ENCODE assay signal across 18 cellular contexts in the genomic region with DNA sequence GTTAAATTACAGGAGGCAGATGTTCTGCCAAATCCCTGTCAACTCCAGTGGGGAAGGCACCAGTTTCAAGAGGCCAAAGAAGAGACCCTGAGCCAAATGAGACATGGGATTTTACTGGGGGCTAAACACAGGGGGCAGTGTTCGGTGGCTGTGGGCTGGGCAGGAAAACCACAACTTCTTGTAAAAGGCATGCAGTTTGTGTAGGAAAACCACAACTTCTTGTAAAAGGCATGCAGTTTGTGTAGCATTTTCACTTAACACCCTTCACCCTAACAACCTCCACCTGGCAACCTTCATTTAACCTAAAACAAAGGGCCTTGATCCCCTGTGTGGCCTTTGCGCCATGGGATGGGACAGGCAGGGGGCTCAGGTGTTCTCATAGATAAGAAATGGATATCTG.
"Had no signal": no experiment of that assay in that cellular context is flagged by ENCODE, and none has a peak within 500 bp of the region (broad histone marks: within the 10 kb centered on the region; RNA-seq: fewer than 3 reads in every experiment).

No MANE protein-coding gene starts in this region.

- H3K27me3 ChIP-seq: heart left ventricle, right lobe of liver, testis, transverse colon had no signal

- DNase-seq: erythroblast; foreskin melanocyte; heart left ventricle; hippocampal formation; left colon; naive thymus-derived CD4-positive, alpha-beta T cell; psoas muscle; retina; right lobe of liver; stimulated activated CD4-positive, alpha-beta T cell treated with anti-CD3 and anti-CD28 coated beads, Interleukin-15, amount 100 ng/mL, for 24 hours; stimulated activated CD4-positive, alpha-beta T cell treated with anti-CD3 and anti-CD28 coated beads, Interleukin-1b, Interleukin-23, amount 100 ng/mL, for 48 hours; stimulated activated CD4-positive, alpha-beta T cell treated with anti-CD3 and anti-CD28 coated beads, Interleukin-4, amount 100 ng/mL, for 4 hours; stimulated activated naive B cell treated with anti-CD40 and anti-IgM and Interleukin-4, amounts not matched to agents 10 μg/mL and 1 μg/mL and 100 μg/mL, for 72 hours; stimulated activated naive CD8-positive, alpha-beta T cell treated with anti-CD3 and anti-CD28 coated beads, Interleukin-15, amount 100 ng/mL, for 72 hours; testis; transverse colon had no signal

- H3K9me3 Mint-ChIP-seq: dendritic cell treated with granulocyte-macrophage colony-stimulating factor and Interleukin-4, amounts not matched to agents 40 ng/mL and 50 ng/mL, for 4 days; naive thymus-derived CD4-positive, alpha-beta T cell; stimulated activated naive B cell treated with anti-CD40 and anti-IgM and Interleukin-4, amounts not matched to agents 10 μg/mL and 1 μg/mL and 100 μg/mL, for 72 hours; stimulated activated naive CD8-positive, alpha-beta T cell treated with anti-CD3 and anti-CD28 coated beads, Interleukin-15, amount 100 ng/mL, for 72 hours had no signal

- H3K4me3 Mint-ChIP-seq: dendritic cell treated with granulocyte-macrophage colony-stimulating factor and Interleukin-4, amounts not matched to agents 40 ng/mL and 50 ng/mL, for 4 days; stimulated activated naive B cell treated with anti-CD40 and anti-IgM and Interleukin-4, amounts not matched to agents 10 μg/mL and 1 μg/mL and 100 μg/mL, for 72 hours; stimulated activated naive CD8-positive, alpha-beta T cell treated with anti-CD3 and anti-CD28 coated beads, Interleukin-15, amount 100 ng/mL, for 72 hours had no signal

- H3K36me3 Mint-ChIP-seq: stimulated activated naive B cell treated with anti-CD40 and anti-IgM and Interleukin-4, amounts not matched to agents 10 μg/mL and 1 μg/mL and 100 μg/mL, for 72 hours had no signal

- H3K4me1 ChIP-seq: psoas muscle, right lobe of liver, testis, transverse colon had no signal

- H3K27ac Mint-ChIP-seq: dendritic cell treated with granulocyte-macrophage colony-stimulating factor and Interleukin-4, amounts not matched to agents 40 ng/mL and 50 ng/mL, for 4 days; stimulated activated naive B cell treated with anti-CD40 and anti-IgM and Interleukin-4, amounts not matched to agents 10 μg/mL and 1 μg/mL and 100 μg/mL, for 72 hours had no signal

- H3K36me3 ChIP-seq: heart left ventricle, neutrophil, right lobe of liver, transverse colon had no signal

- H3K9me3 ChIP-seq: heart left ventricle, neutrophil, psoas muscle, right lobe of liver, testis, transverse colon had no signal

- ATAC-seq: heart left ventricle; naive thymus-derived CD4-positive, alpha-beta T cell; psoas muscle; right lobe of liver; stimulated activated naive B cell treated with anti-CD40 and anti-IgM and Interleukin-4, amounts not matched to agents 10 μg/mL and 1 μg/mL and 100 μg/mL, for 72 hours; stimulated activated naive CD8-positive, alpha-beta T cell treated with anti-CD3 and anti-CD28 coated beads, Interleukin-15, amount 100 ng/mL, for 72 hours had no signal

- H3K27me3 Mint-ChIP-seq: stimulated activated naive B cell treated with anti-CD40 and anti-IgM and Interleukin-4, amounts not matched to agents 10 μg/mL and 1 μg/mL and 100 μg/mL, for 72 hours; stimulated activated naive CD8-positive, alpha-beta T cell treated with anti-CD3 and anti-CD28 coated beads, Interleukin-15, amount 100 ng/mL, for 72 hours had no signal

- H3K4me3 ChIP-seq: heart left ventricle, psoas muscle, right lobe of liver, testis, transverse colon had no signal

- H3K27ac ChIP-seq: neutrophil, psoas muscle, right lobe of liver, testis, transverse colon had no signal
